Comparison of ENCODE assay signal across 16 cellular contexts in the genomic region with DNA sequence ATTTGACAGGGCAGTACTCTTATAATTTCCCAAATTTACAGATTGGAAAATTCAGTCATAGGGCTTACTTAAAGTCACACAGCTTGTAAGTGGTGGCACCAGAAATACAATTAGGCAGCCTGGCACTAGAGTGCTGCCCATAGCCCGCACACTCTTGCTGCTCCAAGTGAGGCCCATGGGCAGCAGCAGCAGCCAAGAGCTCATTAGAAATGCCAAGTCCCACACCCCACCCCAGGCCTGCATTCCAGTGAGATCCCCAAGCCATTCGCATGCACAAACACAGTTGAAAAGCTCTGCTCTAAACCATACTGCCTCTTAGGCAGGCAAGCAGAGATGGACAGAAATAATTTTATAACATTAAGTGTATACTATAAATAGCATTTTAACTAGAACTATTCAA.
"Had no signal": no experiment of that assay in that cellular context is flagged by ENCODE, and none has a peak within 500 bp of the region (broad histone marks: within the 10 kb centered on the region; RNA-seq: fewer than 3 reads in every experiment).

No MANE protein-coding gene starts in this region.

- H3K4me1 Mint-ChIP-seq: activated naive CD4-positive, alpha-beta T cell treated with anti-CD3 and anti-CD28 coated beads, Interleukin-2, amount 50 U/mL, for 24 hours had no signal

- H3K27ac Mint-ChIP-seq: activated naive CD4-positive, alpha-beta T cell treated with anti-CD3 and anti-CD28 coated beads, Interleukin-2, amount 50 U/mL, for 24 hours; effector memory CD8-positive, alpha-beta T cell; natural killer cell had no signal

- DNase-seq: activated CD4-positive, alpha-beta T cell treated with anti-CD3 and anti-CD28 coated beads, Interleukin-2, amount 50 U/mL, for 1 hour; activated CD8-positive, alpha-beta memory T cell treated with anti-CD3 and anti-CD28 coated beads for 24 hours; activated CD8-positive, alpha-beta memory T cell treated with anti-CD3 and anti-CD28 coated beads, Interleukin-2, amount 50 U/mL, for 48 hours; activated effector memory CD4-positive, alpha-beta T cell treated with anti-CD3 and anti-CD28 coated beads, Interleukin-2, amount 50 U/mL, for 16 hours; activated T-cell treated with anti-CD3 and anti-CD28 coated beads, Interleukin-2, amount 50 U/mL, for 48 hours; dermis blood vessel endothelial cell; effector memory CD8-positive, alpha-beta T cell; islet precursor cell; mammary epithelial cell; natural killer cell; stimulated activated naive CD4-positive, alpha-beta T cell; T-helper 9 cell had no signal

- H3K9ac ChIP-seq: parathyroid adenoma had no signal

- H3K36me3 ChIP-seq: neutrophil had no signal

- H3K27ac ChIP-seq: neutrophil, parathyroid adenoma had no signal

- H3K4me3 Mint-ChIP-seq: activated naive CD4-positive, alpha-beta T cell treated with anti-CD3 and anti-CD28 coated beads, Interleukin-2, amount 50 U/mL, for 24 hours; effector memory CD8-positive, alpha-beta T cell; natural killer cell had no signal

- H3K27me3 ChIP-seq: neutrophil had no signal

- H3K9me3 ChIP-seq: neutrophil had no signal

- H3K36me3 Mint-ChIP-seq: activated naive CD4-positive, alpha-beta T cell treated with anti-CD3 and anti-CD28 coated beads, Interleukin-2, amount 50 U/mL, for 24 hours; natural killer cell had no signal

- H3K79me2 ChIP-seq: parathyroid adenoma had no signal

- H3K9me3 Mint-ChIP-seq: activated naive CD4-positive, alpha-beta T cell treated with anti-CD3 and anti-CD28 coated beads, Interleukin-2, amount 50 U/mL, for 24 hours; natural killer cell had no signal

- ATAC-seq: effector memory CD8-positive, alpha-beta T cell; left lobe of liver; natural killer cell had no signal
